ENCODE assay signal across 1 cellular context in the genomic region with DNA sequence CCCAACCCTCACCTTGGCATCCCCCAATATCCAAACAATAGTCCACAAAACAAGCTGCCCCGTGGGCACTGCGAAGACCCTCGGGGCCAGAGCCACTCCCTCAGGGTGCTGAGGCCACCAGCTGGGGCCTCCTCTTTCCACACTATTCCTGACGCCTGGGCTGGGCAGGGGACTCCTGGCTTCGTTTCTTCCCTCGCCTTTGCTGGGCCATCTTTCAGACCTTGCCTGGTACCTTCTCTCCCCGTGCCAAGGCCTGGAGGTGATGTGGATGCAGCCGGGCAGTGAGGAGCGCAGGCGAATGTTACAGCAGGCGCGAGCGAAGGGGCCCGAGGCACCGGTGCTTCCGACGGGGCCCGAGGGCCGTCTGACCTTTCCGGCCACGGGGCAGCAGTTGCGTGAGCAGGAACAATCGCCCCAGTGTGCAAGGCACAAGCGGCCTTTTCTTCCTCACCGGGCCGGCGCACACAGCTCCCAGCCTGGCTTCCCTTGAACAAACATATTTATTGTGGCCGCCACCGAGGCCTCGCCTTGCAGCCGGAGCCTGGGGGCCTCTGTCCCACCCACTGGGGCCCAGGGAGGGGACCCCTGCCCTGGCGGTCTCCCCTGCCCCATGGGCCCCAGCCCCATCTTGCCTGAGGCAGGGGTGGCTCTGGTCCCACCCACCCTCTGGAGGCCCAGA.
A peak's percentile ranks its signal among the peaks of the same experiment; 100 is the strongest.
TF ChIP-seq lines count a peak whose summit lies in the region.

No MANE protein-coding gene starts in this region.

TF ChIP-seq in HepG2, 621 proteins besides CTCF, POLR2A, EP300 and RAD21 (continued from another document and continues in another):
- TF ChIP-seq ZNF609 (CRISPR knock-in tag; IDR thresholded peaks at IDR 0.05; ENCODE audit: borderline replicate concordance) (peak; percentile 89), ZNF713 (CRISPR knock-in tag; IDR thresholded peaks at IDR 0.05) (no peak), ZFP36L2 (CRISPR knock-in tag; IDR thresholded peaks at IDR 0.05) (no peak), ZNF766 (CRISPR knock-in tag; IDR thresholded peaks at IDR 0.05; ENCODE audit: borderline replicate concordance) (peak; percentile 89; the same call in 1 of the 2 replicates), ATM (IDR thresholded peaks at IDR 0.05; ENCODE audit: borderline replicate concordance) (no peak), BCL6 (CRISPR knock-in tag; IDR thresholded peaks at IDR 0.05) (peak; percentile 81), SRF (IDR thresholded peaks at IDR 0.05; ENCODE audit: low read depth, low read length) (no peak), ATRX (CRISPR knock-in tag; IDR thresholded peaks at IDR 0.05; ENCODE audit: borderline replicate concordance) (no peak), RARG (CRISPR knock-in tag; IDR thresholded peaks at IDR 0.05; ENCODE audit: low read depth) (no peak), GMEB1 (CRISPR knock-in tag; IDR thresholded peaks at IDR 0.05; ENCODE audit: borderline replicate concordance) (peak; percentile 64; the same call in 1 of the 2 replicates), ZNF775 (CRISPR knock-in tag; IDR thresholded peaks at IDR 0.05; ENCODE audit: borderline replicate concordance) (no peak), MAFG (CRISPR knock-in tag; IDR thresholded peaks at IDR 0.05) (no peak), MEF2D (CRISPR knock-in tag; IDR thresholded peaks at IDR 0.05) (peak; percentile 82), SP140L (CRISPR knock-in tag; IDR thresholded peaks at IDR 0.05; ENCODE audit: borderline replicate concordance) (no peak), ZNF883 (CRISPR knock-in tag; IDR thresholded peaks at IDR 0.05; ENCODE audit: not compliant biosample characterization) (no peak), ZNF576 (CRISPR knock-in tag; IDR thresholded peaks at IDR 0.05) (no peak), STAG1 (CRISPR knock-in tag; IDR thresholded peaks at IDR 0.05) (peak; percentile 38), ZNF605 (CRISPR knock-in tag; IDR thresholded peaks at IDR 0.05) (0 out of 2 replicates have a peak, but pooled peaks have one; percentile 16), ZIK1 (CRISPR knock-in tag; IDR thresholded peaks at IDR 0.05; ENCODE audit: borderline replicate concordance, low read depth) (peak; percentile 49; the same call in 1 of the 2 replicates), TRIM22 (IDR thresholded peaks at IDR 0.05) (no peak), MTA3 (CRISPR knock-in tag; IDR thresholded peaks at IDR 0.05) (no peak), ZBTB38 (CRISPR knock-in tag; IDR thresholded peaks at IDR 0.05) (peak; percentile 77), FOXM1 (CRISPR knock-in tag; IDR thresholded peaks at IDR 0.05) (no peak), FOXK2 (IDR thresholded peaks at IDR 0.05) (0 out of 2 replicates have a peak, but pooled peaks have one; percentile 29), HNRNPH1 (optimal IDR thresholded peaks at IDR 0.05; ENCODE audit: low read depth, low read length) (no peak), ZNF407 (CRISPR knock-in tag; IDR thresholded peaks at IDR 0.05; ENCODE audit: not compliant biosample characterization) (no peak), ZSCAN9 (CRISPR knock-in tag; IDR thresholded peaks at IDR 0.05; ENCODE audit: borderline replicate concordance) (peak; percentile 65; the same call in 1 of the 2 replicates)
- TF ChIP-seq, protein P1, sequence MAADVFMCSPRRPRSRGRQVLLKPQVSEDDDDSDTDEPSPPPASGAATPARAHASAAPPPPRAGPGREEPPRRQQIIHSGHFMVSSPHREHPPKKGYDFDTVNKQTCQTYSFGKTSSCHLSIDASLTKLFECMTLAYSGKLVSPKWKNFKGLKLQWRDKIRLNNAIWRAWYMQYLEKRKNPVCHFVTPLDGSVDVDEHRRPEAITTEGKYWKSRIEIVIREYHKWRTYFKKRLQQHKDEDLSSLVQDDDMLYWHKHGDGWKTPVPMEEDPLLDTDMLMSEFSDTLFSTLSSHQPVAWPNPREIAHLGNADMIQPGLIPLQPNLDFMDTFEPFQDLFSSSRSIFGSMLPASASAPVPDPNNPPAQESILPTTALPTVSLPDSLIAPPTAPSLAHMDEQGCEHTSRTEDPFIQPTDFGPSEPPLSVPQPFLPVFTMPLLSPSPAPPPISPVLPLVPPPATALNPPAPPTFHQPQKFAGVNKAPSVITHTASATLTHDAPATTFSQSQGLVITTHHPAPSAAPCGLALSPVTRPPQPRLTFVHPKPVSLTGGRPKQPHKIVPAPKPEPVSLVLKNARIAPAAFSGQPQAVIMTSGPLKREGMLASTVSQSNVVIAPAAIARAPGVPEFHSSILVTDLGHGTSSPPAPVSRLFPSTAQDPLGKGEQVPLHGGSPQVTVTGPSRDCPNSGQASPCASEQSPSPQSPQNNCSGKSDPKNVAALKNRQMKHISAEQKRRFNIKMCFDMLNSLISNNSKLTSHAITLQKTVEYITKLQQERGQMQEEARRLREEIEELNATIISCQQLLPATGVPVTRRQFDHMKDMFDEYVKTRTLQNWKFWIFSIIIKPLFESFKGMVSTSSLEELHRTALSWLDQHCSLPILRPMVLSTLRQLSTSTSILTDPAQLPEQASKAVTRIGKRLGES (CRISPR knock-in tag; IDR thresholded peaks at IDR 0.05; ENCODE audit: borderline replicate concordance), result peak; percentile 66; the same call in 1 of the 2 replicates
- TF ChIP-seq, protein P2, sequence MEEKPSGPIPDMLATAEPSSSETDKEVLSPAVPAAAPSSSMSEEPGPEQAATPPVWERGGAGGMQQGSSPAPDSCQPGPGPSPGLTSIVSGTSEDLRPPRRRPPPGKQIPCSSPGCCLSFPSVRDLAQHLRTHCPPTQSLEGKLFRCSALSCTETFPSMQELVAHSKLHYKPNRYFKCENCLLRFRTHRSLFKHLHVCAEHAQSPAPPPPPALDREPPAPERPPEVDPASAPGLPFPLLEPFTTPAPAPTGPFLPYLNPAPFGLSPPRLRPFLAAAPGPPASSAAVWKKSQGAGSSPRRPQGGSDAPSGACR (CRISPR knock-in tag; IDR thresholded peaks at IDR 0.05), result peak; percentile 95
- TF ChIP-seq, protein P3, sequence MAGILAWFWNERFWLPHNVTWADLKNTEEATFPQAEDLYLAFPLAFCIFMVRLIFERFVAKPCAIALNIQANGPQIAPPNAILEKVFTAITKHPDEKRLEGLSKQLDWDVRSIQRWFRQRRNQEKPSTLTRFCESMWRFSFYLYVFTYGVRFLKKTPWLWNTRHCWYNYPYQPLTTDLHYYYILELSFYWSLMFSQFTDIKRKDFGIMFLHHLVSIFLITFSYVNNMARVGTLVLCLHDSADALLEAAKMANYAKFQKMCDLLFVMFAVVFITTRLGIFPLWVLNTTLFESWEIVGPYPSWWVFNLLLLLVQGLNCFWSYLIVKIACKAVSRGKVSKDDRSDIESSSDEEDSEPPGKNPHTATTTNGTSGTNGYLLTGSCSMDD (CRISPR knock-in tag; IDR thresholded peaks at IDR 0.05), result no peak
